ENCODE assay signal across 21 cellular contexts in genomic region chr21:42567861-42568260, GRCh38. TPM values are rescaled to one million over a fixed set of nuclear protein-coding genes. Genes with fewer than 3 reads are reported as not detected.
DNase-seq lines count a peak whose midpoint lies in the region; ATAC-seq and TF ChIP-seq lines count a peak whose summit lies in the region.
"Had no signal": no experiment of that assay in that cellular context is flagged by ENCODE, and none has a peak within 500 bp of the region (broad histone marks: within the 10 kb centered on the region; RNA-seq: fewer than 3 reads in every experiment).

No MANE protein-coding gene starts in this region.

- H3T11ph ChIP-seq in H9 (ENCODE audit: low read length), result no peak overlapping the region

- peaks cover 29% of the 10 kb centered on the region for H3K36me3 Mint-ChIP-seq in activated CD4-positive, alpha-beta memory T cell treated with anti-CD3 and anti-CD28 coated beads for 36 hours
- no peaks in the 10 kb centered on the region for H3K36me3 Mint-ChIP-seq in activated CD4-positive, alpha-beta memory T cell treated with anti-CD3 and anti-CD28 coated beads, Interleukin-2, amount 10 ng/mL, durations not matched to agents 7 days and 5 days (ENCODE audit: low read depth)
- H3K36me3 Mint-ChIP-seq in H9 (ENCODE audit: insufficient read depth in 1 of 3, low read depth in 3 of 3) (peaks cover 7 to 75% (median 56%) of the 10 kb centered on the region in 3 experiments; a peak in 6 of 7 replicates), type B pancreatic cell (peaks cover 15% of the 10 kb centered on the region)

- POLR2A ChIA-PET in activated CD4-positive, alpha-beta memory T cell treated with anti-CD3 and anti-CD28 coated beads for 36 hours (lab: Charles Lee), result no interaction called here
- POLR2A ChIA-PET in activated CD4-positive, alpha-beta memory T cell treated with anti-CD3 and anti-CD28 coated beads, Interleukin-2, amount 10 ng/mL, durations not matched to agents 7 days and 5 days (lab: Charles Lee), result no interaction called here
- POLR2A ChIA-PET in HEK293T (lab: Yijun Ruan, JAX), result interaction anchor here (0.6 kb wide), 1 partner anchor 30 kb away, joined by 4 read pairs; no protein-coding TSS in a partner anchor

- no peak overlapping the region for H3K4me2 ChIP-seq in H9 (ENCODE audit: insufficient read depth, insufficient read length, low read length)
- H3K4me2 ChIP-seq: GM23338 had no signal

- H2BK15ac ChIP-seq in H9 (ENCODE audit: low read depth, low read length), result no peak overlapping the region

- no peaks in the 10 kb centered on the region for H3K27me3 Mint-ChIP-seq in activated CD4-positive, alpha-beta memory T cell treated with anti-CD3 and anti-CD28 coated beads for 36 hours
- no peaks in the 10 kb centered on the region for H3K27me3 Mint-ChIP-seq in activated CD4-positive, alpha-beta memory T cell treated with anti-CD3 and anti-CD28 coated beads, Interleukin-2, amount 10 ng/mL, durations not matched to agents 7 days and 5 days
- no peaks in the 10 kb centered on the region for H3K27me3 Mint-ChIP-seq in H9 (ENCODE audit: low read depth)
- no peaks in the 10 kb centered on the region for H3K27me3 Mint-ChIP-seq in type B pancreatic cell
- H3K27me3 Mint-ChIP-seq: activated CD4-positive, alpha-beta T cell treated with anti-CD3 and anti-CD28 coated beads for 36 hours; activated naive CD8-positive, alpha-beta T cell; CD4-positive, alpha-beta memory T cell; progenitor cell of endocrine pancreas; stimulated activated naive B cell treated with anti-CD40 and anti-IgM and Interleukin-4, amounts not matched to agents 10 μg/mL and 1 μg/mL and 100 μg/mL, for 72 hours had no signal

- H3K79me1 ChIP-seq in H9 (ENCODE audit: insufficient read depth, low read depth, low read length, poor library complexity, severe bottlenecking), result no peaks in the 10 kb centered on the region

- H3K27ac Mint-ChIP-seq in activated CD4-positive, alpha-beta memory T cell treated with anti-CD3 and anti-CD28 coated beads for 36 hours, result no peak overlapping the region
- H3K27ac Mint-ChIP-seq in activated CD4-positive, alpha-beta memory T cell treated with anti-CD3 and anti-CD28 coated beads, Interleukin-2, amount 10 ng/mL, durations not matched to agents 7 days and 5 days, result no peak overlapping the region
- H3K27ac Mint-ChIP-seq in H9 (no peak overlapping the region; a peak in 1 of 7 replicates), type B pancreatic cell (no peak overlapping the region)
- H3K27ac Mint-ChIP-seq: activated CD4-positive, alpha-beta T cell treated with anti-CD3 and anti-CD28 coated beads for 36 hours; activated naive CD8-positive, alpha-beta T cell; GM23338; progenitor cell of endocrine pancreas had no signal

- H3K79me2 ChIP-seq in H9 (ENCODE audit: insufficient read depth, low read length), result no peaks in the 10 kb centered on the region

- no peaks in the 10 kb centered on the region for H3K9me3 Mint-ChIP-seq in activated CD4-positive, alpha-beta memory T cell treated with anti-CD3 and anti-CD28 coated beads for 36 hours
- no peaks in the 10 kb centered on the region for H3K9me3 Mint-ChIP-seq in activated CD4-positive, alpha-beta memory T cell treated with anti-CD3 and anti-CD28 coated beads, Interleukin-2, amount 10 ng/mL, durations not matched to agents 7 days and 5 days
- H3K9me3 Mint-ChIP-seq in H9 (no peaks in the 10 kb centered on the region; a peak in 1 of 5 replicates), type B pancreatic cell (no peaks in the 10 kb centered on the region)
- H3K9me3 Mint-ChIP-seq: GM23338; stimulated activated naive B cell treated with anti-CD40 and anti-IgM and Interleukin-4, amounts not matched to agents 10 μg/mL and 1 μg/mL and 100 μg/mL, for 72 hours had no signal

- no peak overlapping the region for H2BK120ac ChIP-seq in H9 (ENCODE audit: low read depth, low read length, poor library complexity, severe bottlenecking)

- H3K27me3 ChIP-seq in spleen (replicated peaks in 1 of 7) (no peaks in the 10 kb centered on the region), H9 (ENCODE audit: insufficient read depth, low read length) (no peaks in the 10 kb centered on the region)
- H3K27me3 ChIP-seq: right lobe of liver had no signal

- no peak overlapping the region for H2BK12ac ChIP-seq in H9 (ENCODE audit: insufficient read length, low read depth, low read length)

- H3K27ac ChIP-seq in spleen (no peak overlapping the region), H9 (ENCODE audit: insufficient read length, low read depth, low read length) (no peak overlapping the region)
- H3K27ac ChIP-seq: right lobe of liver had no signal

- H3K23me2 ChIP-seq in H9 (ENCODE audit: insufficient read length, low read depth, low read length, poor library complexity, severe bottlenecking), result no peaks in the 10 kb centered on the region

- peak; percentile 1 for DNase-seq in activated CD4-positive, alpha-beta memory T cell treated with anti-CD3 and anti-CD28 coated beads for 36 hours
- DNase-seq in activated CD4-positive, alpha-beta memory T cell treated with anti-CD3 and anti-CD28 coated beads, Interleukin-2, amount 10 ng/mL, durations not matched to agents 7 days and 5 days, result no peak
- DNase-seq in DMS79 (lab: John Stamatoyannopoulos, UW) (peak; percentile 29), left lobe of liver (ENCODE audit: low spot score) (peak; percentile 28), spleen (peak; percentile 62), HEK293T (ENCODE audit: extremely low spot score) (no peak), H9 (no peak), type B pancreatic cell (ENCODE audit: extremely low spot score, unreplicated experiment) (no peak)
- DNase-seq: activated CD4-positive, alpha-beta T cell treated with anti-CD3 and anti-CD28 coated beads for 36 hours; CD4-positive, alpha-beta memory T cell; cerebellar nuclear complex; EL; mammary epithelial cell; NCI-H1436 treated with DMSO at 0.1 percent for 48 hours; NCI-H2107; NCI-H748 treated with DMSO at 0.1 percent for 48 hours; stimulated activated naive B cell treated with anti-CD40 and anti-IgM and Interleukin-4, amounts not matched to agents 10 μg/mL and 1 μg/mL and 100 μg/mL, for 72 hours had no signal

- no peak overlapping the region for H4K8ac ChIP-seq in H9 (replicated peaks; ENCODE audit: insufficient read length, low read depth, low read length)

- ATAC-seq in left lobe of liver, result no peak
- ATAC-seq: activated CD4-positive, alpha-beta T cell treated with anti-CD3 and anti-CD28 coated beads for 36 hours; right lobe of liver; stimulated activated naive B cell treated with anti-CD40 and anti-IgM and Interleukin-4, amounts not matched to agents 10 μg/mL and 1 μg/mL and 100 μg/mL, for 72 hours had no signal

- H2AFZ ChIP-seq in H9 (ENCODE audit: low read length), result no peak overlapping the region
- H2AFZ ChIP-seq: GM23338 had no signal

- H3K4me3 Mint-ChIP-seq in activated CD4-positive, alpha-beta memory T cell treated with anti-CD3 and anti-CD28 coated beads for 36 hours, result no peak overlapping the region
- H3K4me3 Mint-ChIP-seq in activated CD4-positive, alpha-beta memory T cell treated with anti-CD3 and anti-CD28 coated beads, Interleukin-2, amount 10 ng/mL, durations not matched to agents 7 days and 5 days, result no peak overlapping the region
- no peak overlapping the region for H3K4me3 Mint-ChIP-seq in H9
- no peak overlapping the region for H3K4me3 Mint-ChIP-seq in type B pancreatic cell
- H3K4me3 Mint-ChIP-seq: activated CD4-positive, alpha-beta T cell treated with anti-CD3 and anti-CD28 coated beads for 36 hours; activated naive CD8-positive, alpha-beta T cell; CD4-positive, alpha-beta memory T cell; GM23338 had no signal

- H3K4ac ChIP-seq in H9 (ENCODE audit: low read depth, low read length), result no peak overlapping the region

- CTCF ChIA-PET in activated CD4-positive, alpha-beta memory T cell treated with anti-CD3 and anti-CD28 coated beads for 36 hours (lab: Charles Lee), result no interaction called here
- CTCF ChIA-PET in activated CD4-positive, alpha-beta memory T cell treated with anti-CD3 and anti-CD28 coated beads, Interleukin-2, amount 10 ng/mL, durations not matched to agents 7 days and 5 days (lab: Charles Lee), result no interaction called here
- CTCF ChIA-PET in HEK293T (lab: Yijun Ruan, JAX), result no interaction called here

- no peaks in the 10 kb centered on the region for H4K20me1 ChIP-seq in H9 (ENCODE audit: control insufficient read depth, insufficient read depth, insufficient read length)

- no peak overlapping the region for H3K4me3 ChIP-seq in spleen
- H3K4me3 ChIP-seq: GM23338, right lobe of liver had no signal

- TF ChIP-seq POLR2A in spleen (IDR thresholded peaks at IDR 0.05), result no peak

- no peak overlapping the region for H2AK5ac ChIP-seq in H9 (ENCODE audit: insufficient read length, low read length)

- H3K56ac ChIP-seq in H9 (ENCODE audit: insufficient read length, low read depth, low read length), result no peak overlapping the region

- H3K36me3 ChIP-seq in spleen, result peaks cover 0 to 97% (median 81%) of the 10 kb centered on the region in 6 donors

- no peak overlapping the region for H4K91ac ChIP-seq in H9 (ENCODE audit: insufficient read length, low read depth, low read length)

- H2BK5ac ChIP-seq in H9 (ENCODE audit: insufficient read length, low read length), result no peak overlapping the region

- no peak overlapping the region for H4K5ac ChIP-seq in H9 (ENCODE audit: insufficient read length, low read depth, low read length)

- no peak overlapping the region for H3K9ac ChIP-seq in H9 (ENCODE audit: extremely low read depth, insufficient read length, low read length)

- 89 to 93% (median 91%) methylated on average over 14 of the region's 14 CpGs for WGBS in spleen, 5 donors
- WGBS in H9 (ENCODE audit: extremely low coverage, insufficient read length, low lambda C conversion rate), result no CpG with 5 or more reads among the region's 14 CpGs

- TF ChIP-seq CTCF in spleen (IDR thresholded peaks at IDR 0.05 in 8 of 11, conservative IDR thresholded peaks at IDR 0.05 in 3 of 11) (no peak), H9 (conservative IDR thresholded peaks at IDR 0.05) (no peak), type B pancreatic cell (conservative IDR thresholded peaks at IDR 0.05) (no peak)

- intact Hi-C loops in activated CD4-positive, alpha-beta memory T cell treated with anti-CD3 and anti-CD28 coated beads for 36 hours (cut with micrococcal nuclease), result no loop called here
- intact Hi-C loops in spleen (cut with DNase I; ENCODE audit: low total_unique reads), result no loop called here

- H3K9me3 ChIP-seq in spleen, result no peaks in the 10 kb centered on the region
- no peaks in the 10 kb centered on the region for H3K9me3 ChIP-seq in H9 (ENCODE audit: control insufficient read depth, low read depth, low read length)
- H3K9me3 ChIP-seq: right lobe of liver had no signal

- H3K18ac ChIP-seq in H9 (ENCODE audit: insufficient read length, low read depth, low read length), result no peak overlapping the region

- H3K4me1 ChIP-seq in spleen, result no peaks in the 10 kb centered on the region
- no peaks in the 10 kb centered on the region for H3K4me1 ChIP-seq in H9 (ENCODE audit: insufficient read depth, low read length)
- H3K4me1 ChIP-seq: right lobe of liver had no signal

- no peak overlapping the region for H3K23ac ChIP-seq in H9 (ENCODE audit: insufficient read length, low read depth, low read length)

- no peaks in the 10 kb centered on the region for H3K4me1 Mint-ChIP-seq in activated CD4-positive, alpha-beta memory T cell treated with anti-CD3 and anti-CD28 coated beads for 36 hours (ENCODE audit: low read depth)
- H3K4me1 Mint-ChIP-seq in activated CD4-positive, alpha-beta memory T cell treated with anti-CD3 and anti-CD28 coated beads, Interleukin-2, amount 10 ng/mL, durations not matched to agents 7 days and 5 days, result no peaks in the 10 kb centered on the region
- H3K4me1 Mint-ChIP-seq in H9 (peaks cover 4 to 10% of the 10 kb centered on the region in 2 experiments), type B pancreatic cell (ENCODE audit: unreplicated experiment) (peaks cover 19% of the 10 kb centered on the region)
- H3K4me1 Mint-ChIP-seq: activated CD4-positive, alpha-beta T cell treated with anti-CD3 and anti-CD28 coated beads for 36 hours; CD4-positive, alpha-beta memory T cell; GM23338 had no signal

- H3K14ac ChIP-seq in H9 (ENCODE audit: insufficient read depth, low read length), result no peak overlapping the region

- H2BK20ac ChIP-seq in H9 (ENCODE audit: low read depth, low read length, poor library complexity, severe bottlenecking), result no peak overlapping the region

RNA-seq across cellular contexts. Expression of gene SLC37A1, which starts 54.2 kb away (rescaled TPM):
- 10 to 100 TPM; 21.1 to 21.2 TPM for total RNA-seq in activated CD4-positive, alpha-beta memory T cell treated with anti-CD3 and anti-CD28 coated beads for 36 hours
- 10 to 100 TPM; 12.7 to 13.3 TPM for total RNA-seq in activated CD4-positive, alpha-beta memory T cell treated with anti-CD3 and anti-CD28 coated beads, Interleukin-2, amount 10 ng/mL, durations not matched to agents 7 days and 5 days
- total RNA-seq in left lobe of liver (5.0 TPM), spleen (10 to 100 TPM; 20.9 to 31.4 (median 24.5) TPM), H9 (2021) (34.8 and 37.7 TPM in 2 replicates), type B pancreatic cell (ENCODE audit: low replicate concordance) (24.8 and 44.2 TPM in 2 replicates)
- polyA plus RNA-seq in spleen, result 10 to 100 TPM in 1 of 3 donors, 1 to 10 TPM in 2; 6.9 to 12.0 (median 9.5) TPM

Comparison
In these comparisons a context has a peak if more than half of its experiments do, and no peak if none do; other contexts are left out.
1. DNase-seq: peak in activated CD4-positive, alpha-beta memory T cell treated with anti-CD3 and anti-CD28 coated beads for 36 hours (single experiment), DMS79 (single experiment), left lobe of liver (single experiment) and spleen (single experiment); none in activated CD4-positive, alpha-beta memory T cell treated with anti-CD3 and anti-CD28 coated beads, Interleukin-2, amount 10 ng/mL, durations not matched to agents 7 days and 5 days (single experiment), HEK293T (single experiment), H9 (single experiment) and type B pancreatic cell (single experiment).